ENCODE assay signal across 1 cellular context in genomic region chr1:18480315-18481189, GRCh38.
TF ChIP-seq lines count a peak whose summit lies in the region.

Gene KLHDC7A (plus strand): TSS chr1:18480930. CDS start chr1:18480982, 52 bp downstream.

TF ChIP-seq in WTC11, 78 proteins besides CTCF, POLR2A, EP300 and RAD21 (continued from another document):
- TF ChIP-seq ZNF532 (CRISPR knock-in tag; IDR thresholded peaks at IDR 0.05; ENCODE audit: borderline replicate concordance) (peak; percentile 37; the same call in 1 of the 2 replicates), ESRRA (CRISPR knock-in tag; IDR thresholded peaks at IDR 0.05; ENCODE audit: borderline replicate concordance) (0 out of 2 replicates have a peak, but pooled peaks have one; percentile 20), MYBL2 (CRISPR knock-in tag; IDR thresholded peaks at IDR 0.05) (peak; percentile 65; the same call in 1 of the 2 replicates), ATF3 (CRISPR knock-in tag; conservative IDR thresholded peaks at IDR 0.05) (0 out of 2 replicates have a peak, but pooled peaks have one; percentile 21), AR (CRISPR knock-in tag; IDR thresholded peaks at IDR 0.05) (0 out of 2 replicates have a peak, but pooled peaks have one; percentile 35), CREM (CRISPR knock-in tag; IDR thresholded peaks at IDR 0.05) (no peak), FOXP1 (CRISPR knock-in tag; IDR thresholded peaks at IDR 0.05; ENCODE audit: borderline replicate concordance) (peak; percentile 70; the same call in 1 of the 2 replicates), ZNF219 (CRISPR knock-in tag; IDR thresholded peaks at IDR 0.05; ENCODE audit: borderline replicate concordance) (0 out of 2 replicates have a peak, but pooled peaks have one; percentile 13), SMAD3 (CRISPR knock-in tag; IDR thresholded peaks at IDR 0.05; ENCODE audit: borderline replicate concordance) (peak; percentile 62; the same call in 1 of the 2 replicates), RORB (CRISPR knock-in tag; IDR thresholded peaks at IDR 0.05) (no peak), IRF1 (CRISPR knock-in tag; IDR thresholded peaks at IDR 0.05) (no peak), FOXK1 (CRISPR knock-in tag; IDR thresholded peaks at IDR 0.05) (peak; percentile 20; the same call in 1 of the 2 replicates), ZNF396 (CRISPR knock-in tag; IDR thresholded peaks at IDR 0.05; ENCODE audit: borderline replicate concordance) (no peak), STAT6 (CRISPR knock-in tag; conservative IDR thresholded peaks at IDR 0.05; ENCODE audit: low read depth) (no peak), NR2C2 (CRISPR knock-in tag; IDR thresholded peaks at IDR 0.05) (no peak), MAX (CRISPR knock-in tag; IDR thresholded peaks at IDR 0.05) (peak; percentile 68), CBFB (CRISPR knock-in tag; IDR thresholded peaks at IDR 0.05; ENCODE audit: low read depth) (no peak), ZNF121 (CRISPR knock-in tag; IDR thresholded peaks at IDR 0.05) (no peak), ZNF425 (CRISPR knock-in tag; conservative IDR thresholded peaks at IDR 0.05) (no peak), HMGXB4 (CRISPR knock-in tag; IDR thresholded peaks at IDR 0.05) (no peak)
